8 cellular contexts compared by ENCODE assay signal in genomic region chr1:218345673-218346390, GRCh38. TPM values are rescaled to one million over a fixed set of nuclear protein-coding genes. Genes with fewer than 3 reads are reported as not detected.
DNase-seq lines count a peak whose midpoint lies in the region; ATAC-seq, FAIRE-seq and TF ChIP-seq lines count a peak whose summit lies in the region.

No MANE protein-coding gene starts in this region.

- TF ChIP-seq CTCF in A673 (conservative IDR thresholded peaks at IDR 0.05; ENCODE audit: low read depth, low read length) (no peak), WI38 (IDR thresholded peaks at IDR 0.05; ENCODE audit: low read depth, low read length) (no peak), endothelial cell of umbilical vein (IDR thresholded peaks at IDR 0.05; ENCODE audit: extremely low read depth in 1 of 2, insufficient read depth in 1 of 2, low read depth in 1 of 2, low read length in 2 of 2) (no peak), thoracic aorta (IDR thresholded peaks at IDR 0.05) (no peak)

- FAIRE-seq in GM12891 (lab: Jason Lieb, UNC) (peak; percentile 78), endothelial cell of umbilical vein (lab: Jason Lieb, UNC) (no peak)

- no peaks in the 10 kb centered on the region for H3K79me2 ChIP-seq in endothelial cell of umbilical vein (ENCODE audit: control insufficient read depth, insufficient read depth, low read length)

- POLR2A ChIA-PET in A673 (lab: Charles Lee; ENCODE audit: low non-redundant PET), result no interaction called here
- POLR2A ChIA-PET in endothelial cell of umbilical vein (lab: Charles Lee), result interaction anchor here (1.2 kb wide), 1 partner anchor 153 kb away, joined by 3 read pairs; no protein-coding TSS in a partner anchor

- intact Hi-C loops in A673 (cut with micrococcal nuclease; ENCODE audit: unreplicated experiment) (loop anchor here (5.0 to 10.0 kb wide), 7 partner anchors 176 to 1219 kb away; no protein-coding TSS in a partner anchor), endothelial cell of umbilical vein (cut with micrococcal nuclease) (loop anchor here (1.0 to 5.0 kb wide), 8 partner anchors 31 to 981 kb away; no protein-coding TSS in a partner anchor)

- DNase-seq in A673 (ENCODE audit: low spot score) (peak; percentile 81), GM12891 (ENCODE audit: insufficient read length, low spot score) (peak; percentile 42), NCI-H1092 treated with DMSO at 0.1 percent for 48 hours (lab: John Stamatoyannopoulos, UW) (peak; percentile 75), endothelial cell of umbilical vein (ENCODE audit: low read depth, low spot score) (peak; percentile 74), midbrain (lab: John Stamatoyannopoulos, UW) (peak; percentile 47), thoracic aorta (ENCODE audit: low spot score) (no peak)

- ATAC-seq in HG02642 (IDR thresholded peaks at IDR 0.05; ENCODE audit: poor library complexity, unreplicated experiment) (peak; percentile 72), thoracic aorta (ENCODE audit: insufficient number of reproducible peaks, low FRiP score, low read depth) (peak; percentile 52)

- no peaks in the 10 kb centered on the region for H4K20me1 ChIP-seq in endothelial cell of umbilical vein (replicated peaks; ENCODE audit: control insufficient read depth, extremely low read depth, insufficient read depth, low read length)

- H3K4me1 ChIP-seq in A673 (ENCODE audit: insufficient read depth, low read length, poor library complexity, severe bottlenecking), result peaks cover 35% of the 10 kb centered on the region
- peaks cover 32% of the 10 kb centered on the region for H3K4me1 ChIP-seq in endothelial cell of umbilical vein (ENCODE audit: control insufficient read depth, extremely low read depth, insufficient read depth, low read length)
- H3K4me1 ChIP-seq in thoracic aorta (ENCODE audit: control insufficient read depth in 1 of 2, low read depth in 2 of 2), result peaks cover 21% of the 10 kb centered on the region in 2 donors

- no peak for TF ChIP-seq POLR2A in GM12891 (IDR thresholded peaks at IDR 0.05; ENCODE audit: low read depth, low read length)
- TF ChIP-seq POLR2A in endothelial cell of umbilical vein (IDR thresholded peaks at IDR 0.05; ENCODE audit: low read depth, low read length), result peak; percentile 75

- peak overlapping the region; percentile 96 for H3K9ac ChIP-seq in endothelial cell of umbilical vein (replicated peaks; ENCODE audit: extremely low read depth, insufficient read depth, low read length)

- peak overlapping the region; percentile 98 for H3K4me2 ChIP-seq in endothelial cell of umbilical vein (ENCODE audit: insufficient read depth, low read length)

- no peak overlapping the region for H3K27ac ChIP-seq in A673 (ENCODE audit: low read depth, low read length, poor library complexity, severe bottlenecking)
- peak overlapping the region; percentile 85 for H3K27ac ChIP-seq in endothelial cell of umbilical vein (ENCODE audit: insufficient read depth, low read depth, low read length)
- peak overlapping the region; percentile 78 to 86 for H3K27ac ChIP-seq in thoracic aorta

- H3K36me3 ChIP-seq in A673 (ENCODE audit: insufficient read depth, low read length, poor library complexity, severe bottlenecking) (no peaks in the 10 kb centered on the region), endothelial cell of umbilical vein (ENCODE audit: control insufficient read depth in 2 of 2, extremely low read depth in 1 of 2, insufficient read depth in 2 of 2, low read length in 2 of 2) (no peaks in the 10 kb centered on the region), thoracic aorta (no peaks in the 10 kb centered on the region)

- CTCF ChIA-PET in A673 (lab: Charles Lee) (interaction anchor here (0.6 to 0.7 kb wide), 2 partner anchors 16 to 941 kb away, joined by 3 read pairs; no protein-coding TSS in a partner anchor), endothelial cell of umbilical vein (lab: Charles Lee) (interaction anchor here (0.6 to 9.8 kb wide), 16 partner anchors 9 to 1315 kb away, joined by 3 to 161 read pairs (median 4); no protein-coding TSS in a partner anchor)

- no peaks in the 10 kb centered on the region for H3K9me1 ChIP-seq in endothelial cell of umbilical vein (replicated peaks; ENCODE audit: control insufficient read depth, extremely low read depth, insufficient read depth, low read length)

- BruUV-seq in A673 (replicated peaks; lab: Mats Ljungman, UMichigan) (no TSS peak), endothelial cell of umbilical vein (replicated peaks; lab: Mats Ljungman, UMichigan) (no TSS peak)

- peak overlapping the region; percentile 41 for H2AFZ ChIP-seq in endothelial cell of umbilical vein (ENCODE audit: low read depth, low read length)

- dilution Hi-C loops in endothelial cell of umbilical vein (cut with MboI; ENCODE audit: extremely low pct_ligation_motif_present, low sequenced_read_pairs), result no loop called here

- H3K9me3 ChIP-seq in A673 (ENCODE audit: low read depth, low read length, poor library complexity, severe bottlenecking) (no peaks in the 10 kb centered on the region), endothelial cell of umbilical vein (replicated peaks; ENCODE audit: control insufficient read depth, insufficient read depth, low read length) (no peaks in the 10 kb centered on the region), thoracic aorta (no peaks in the 10 kb centered on the region)

- peak overlapping the region; percentile 57 for H3K4me3 ChIP-seq in A673 (ENCODE audit: low read depth, low read length, poor library complexity, severe bottlenecking)
- H3K4me3 ChIP-seq in WI38 (ENCODE audit: low read depth, low read length), result peak overlapping the region; percentile 69
- H3K4me3 ChIP-seq in endothelial cell of umbilical vein (replicated peaks in 1 of 3; ENCODE audit: insufficient read depth in 1 of 3, low read depth in 1 of 3, low read length in 3 of 3), result peak overlapping the region; percentile 86 to 95 (median 88)
- H3K4me3 ChIP-seq in thoracic aorta, result peak overlapping the region; percentile 83

- H3K27me3 ChIP-seq in A673 (replicated peaks; ENCODE audit: insufficient read depth, low read depth, low read length, poor library complexity), result peaks cover 6% of the 10 kb centered on the region
- no peaks in the 10 kb centered on the region for H3K27me3 ChIP-seq in endothelial cell of umbilical vein (ENCODE audit: control insufficient read depth in 2 of 2, insufficient read depth in 2 of 2, low read length in 2 of 2)
- no peaks in the 10 kb centered on the region for H3K27me3 ChIP-seq in thoracic aorta (replicated peaks; ENCODE audit: insufficient read depth)

TF ChIP-seq in GM12891, 5 proteins besides CTCF, POLR2A, EP300 and RAD21:
- TF ChIP-seq TAF1 (IDR thresholded peaks at IDR 0.05; ENCODE audit: low read depth, low read length) (no peak), SPI1 (IDR thresholded peaks at IDR 0.05; ENCODE audit: low read depth, low read length) (peak; percentile 2; the same call in 1 of the 2 replicates)

TF ChIP-seq in endothelial cell of umbilical vein, 7 proteins besides CTCF, POLR2A, EP300 and RAD21:
- peak; percentile 77 for TF ChIP-seq POLR2AphosphoS5 (IDR thresholded peaks at IDR 0.05; ENCODE audit: insufficient read depth, low read depth, low read length)
- TF ChIP-seq EZH2 (IDR thresholded peaks at IDR 0.05; ENCODE audit: borderline replicate concordance, low read depth, low read length, severe bottlenecking), result no peak

RNA-seq across cellular contexts. Expression of gene TGFB2, which starts 0.7 kb away (rescaled TPM):
- total RNA-seq in A673 (2021) (1.2 and 1.4 TPM in 2 replicates), endothelial cell of umbilical vein (31.5 and 43.5 TPM in 2 replicates), thoracic aorta (1 to 10 TPM; 9.1 to 9.2 TPM)
- polyA plus RNA-seq in GM12891 (2012; ENCODE audit: low read depth, missing spikeins), result 0.28 TPM
- 21.2 TPM in 2 replicates for polyA plus RNA-seq in endothelial cell of umbilical vein
- 19.7 and 27.7 TPM in 2 replicates for polyA plus RNA-seq in endothelial cell of umbilical vein (2011; cell fraction: cytosol; rRNA removed)
- 30.8 and 39.2 TPM in 2 replicates for polyA plus RNA-seq in endothelial cell of umbilical vein (2011; cell fraction: nucleus; rRNA removed)
- 56.7 and 63.7 TPM in 2 replicates for polyA plus RNA-seq in endothelial cell of umbilical vein (2012)
- polyA minus RNA-seq in endothelial cell of umbilical vein, result 62.2 and 63.2 TPM in 2 replicates
- not detected for polyA minus RNA-seq in endothelial cell of umbilical vein (2011; cell fraction: cytosol; rRNA and poly(A)+ RNA removed)
- polyA minus RNA-seq in endothelial cell of umbilical vein (2011; cell fraction: nucleus; rRNA and poly(A)+ RNA removed), result 60.3 and 100 TPM in 2 replicates
